Comparison of ENCODE assay signal across 1 cellular context in the genomic region with DNA sequence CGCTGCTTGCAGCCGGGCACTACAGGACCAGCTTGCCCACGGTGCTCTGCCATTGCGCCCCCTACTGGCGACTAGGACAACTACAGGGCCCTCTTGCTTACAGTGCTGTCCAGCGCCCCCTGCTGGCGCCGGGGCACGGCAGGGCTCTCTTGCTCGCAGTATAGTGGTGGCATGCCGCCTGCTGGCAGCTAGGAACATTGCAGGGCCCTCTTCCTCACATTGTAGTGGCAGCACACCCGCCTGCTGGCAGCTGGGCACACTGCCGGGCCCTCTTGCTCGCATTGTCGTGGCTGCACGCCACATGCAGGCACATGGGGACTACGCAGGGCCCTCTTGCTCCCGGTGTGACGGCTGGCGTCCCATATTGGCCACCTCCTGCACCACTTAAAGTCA.
A peak's percentile ranks its signal among the peaks of the same experiment; 100 is the strongest.
TF ChIP-seq lines count a peak whose summit lies in the region.
"Not testable (repeated sequence)": the region's sequence is repeated elsewhere in the genome, so short reads cannot be mapped to it uniquely, and the experiment has no call there.

No MANE protein-coding gene starts in this region.

TF ChIP-seq in HepG2, 621 proteins besides CTCF, POLR2A, EP300 and RAD21 (continued from another document and continues in another):
- TF ChIP-seq, protein P1, sequence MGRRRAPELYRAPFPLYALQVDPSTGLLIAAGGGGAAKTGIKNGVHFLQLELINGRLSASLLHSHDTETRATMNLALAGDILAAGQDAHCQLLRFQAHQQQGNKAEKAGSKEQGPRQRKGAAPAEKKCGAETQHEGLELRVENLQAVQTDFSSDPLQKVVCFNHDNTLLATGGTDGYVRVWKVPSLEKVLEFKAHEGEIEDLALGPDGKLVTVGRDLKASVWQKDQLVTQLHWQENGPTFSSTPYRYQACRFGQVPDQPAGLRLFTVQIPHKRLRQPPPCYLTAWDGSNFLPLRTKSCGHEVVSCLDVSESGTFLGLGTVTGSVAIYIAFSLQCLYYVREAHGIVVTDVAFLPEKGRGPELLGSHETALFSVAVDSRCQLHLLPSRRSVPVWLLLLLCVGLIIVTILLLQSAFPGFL (CRISPR knock-in tag; IDR thresholded peaks at IDR 0.05), result peak; percentile 7; the same call in 1 of the 2 replicates
- TF ChIP-seq TARDBP (CRISPR knock-in tag; IDR thresholded peaks at IDR 0.05) (peak; percentile 96), SAP130 (CRISPR knock-in tag; IDR thresholded peaks at IDR 0.05; ENCODE audit: low read depth) (peak; percentile 60; the same call in 1 of the 2 replicates), NRL (CRISPR knock-in tag; IDR thresholded peaks at IDR 0.05; ENCODE audit: borderline replicate concordance) (peak; percentile 85; the same call in 1 of the 2 replicates), MYC (CRISPR knock-in tag; IDR thresholded peaks at IDR 0.05; ENCODE audit: borderline replicate concordance) (peak; percentile 91), KLF11 (CRISPR knock-in tag; IDR thresholded peaks at IDR 0.05) (peak; percentile 97), ZFYVE20 (CRISPR knock-in tag; IDR thresholded peaks at IDR 0.05; ENCODE audit: borderline replicate concordance, low read depth) (0 out of 2 replicates have a peak, but pooled peaks have one; percentile 52), ZNF619 (CRISPR knock-in tag; IDR thresholded peaks at IDR 0.05) (peak; percentile 99), ZNF670 (CRISPR knock-in tag; IDR thresholded peaks at IDR 0.05; ENCODE audit: borderline replicate concordance) (peak; percentile 91), ZNF709 (CRISPR knock-in tag; IDR thresholded peaks at IDR 0.05) (peak; percentile 94), ZNF879 (CRISPR knock-in tag; IDR thresholded peaks at IDR 0.05) (peak; percentile 88; the same call in 1 of the 2 replicates), RFXANK (CRISPR knock-in tag; IDR thresholded peaks at IDR 0.05) (peak; percentile 87; the same call in 1 of the 2 replicates), SETDB1 (CRISPR knock-in tag; IDR thresholded peaks at IDR 0.05; ENCODE audit: borderline replicate concordance) (peak; percentile 98), SRF (IDR thresholded peaks at IDR 0.05; ENCODE audit: low read depth, low read length) (peak; percentile 32; the same call in 1 of the 2 replicates), ZC3H4 (CRISPR knock-in tag; IDR thresholded peaks at IDR 0.05; ENCODE audit: borderline replicate concordance) (peak; percentile 85; the same call in 1 of the 2 replicates), ELF1 (CRISPR knock-in tag; IDR thresholded peaks at IDR 0.05) (peak; percentile 72), KLF15 (CRISPR knock-in tag; IDR thresholded peaks at IDR 0.05; ENCODE audit: borderline replicate concordance) (0 out of 2 replicates have a peak, but pooled peaks have one; percentile 64), MXI1 (IDR thresholded peaks at IDR 0.05; ENCODE audit: borderline replicate concordance, low read depth, low read length) (0 out of 3 replicates have a peak, but pooled peaks have one; percentile 33), STAG1 (CRISPR knock-in tag; IDR thresholded peaks at IDR 0.05) (peak; percentile 93), HES4 (CRISPR knock-in tag; IDR thresholded peaks at IDR 0.05; ENCODE audit: borderline replicate concordance) (0 out of 2 replicates have a peak, but pooled peaks have one; percentile 9), ZFP1 (CRISPR knock-in tag; IDR thresholded peaks at IDR 0.05) (peak; percentile 95; the same call in 1 of the 2 replicates), ZNF343 (CRISPR knock-in tag; IDR thresholded peaks at IDR 0.05) (peak; percentile 76; the same call in 1 of the 2 replicates), ZNF230 (CRISPR knock-in tag; IDR thresholded peaks at IDR 0.05) (peak; percentile 87; the same call in 1 of the 2 replicates), ZNF292 (CRISPR knock-in tag; IDR thresholded peaks at IDR 0.05; ENCODE audit: borderline replicate concordance, low read depth) (peak; percentile 60; the same call in 1 of the 2 replicates), FOXK2 (IDR thresholded peaks at IDR 0.05) (peak; percentile 60; the same call in 1 of the 2 replicates), KLF16 (CRISPR knock-in tag; IDR thresholded peaks at IDR 0.05) (peak in 1 of 2 experiments; percentile 85; a peak in 2 of 4 replicates), FOXK1 (CRISPR knock-in tag; IDR thresholded peaks at IDR 0.05; ENCODE audit: borderline replicate concordance, low read depth) (peak; percentile 96), GATAD1 (CRISPR knock-in tag; IDR thresholded peaks at IDR 0.05) (peak; percentile 34; the same call in 1 of the 2 replicates), AHR (CRISPR knock-in tag; IDR thresholded peaks at IDR 0.05) (peak; percentile 87; the same call in 1 of the 2 replicates)
- TF ChIP-seq, protein P2, sequence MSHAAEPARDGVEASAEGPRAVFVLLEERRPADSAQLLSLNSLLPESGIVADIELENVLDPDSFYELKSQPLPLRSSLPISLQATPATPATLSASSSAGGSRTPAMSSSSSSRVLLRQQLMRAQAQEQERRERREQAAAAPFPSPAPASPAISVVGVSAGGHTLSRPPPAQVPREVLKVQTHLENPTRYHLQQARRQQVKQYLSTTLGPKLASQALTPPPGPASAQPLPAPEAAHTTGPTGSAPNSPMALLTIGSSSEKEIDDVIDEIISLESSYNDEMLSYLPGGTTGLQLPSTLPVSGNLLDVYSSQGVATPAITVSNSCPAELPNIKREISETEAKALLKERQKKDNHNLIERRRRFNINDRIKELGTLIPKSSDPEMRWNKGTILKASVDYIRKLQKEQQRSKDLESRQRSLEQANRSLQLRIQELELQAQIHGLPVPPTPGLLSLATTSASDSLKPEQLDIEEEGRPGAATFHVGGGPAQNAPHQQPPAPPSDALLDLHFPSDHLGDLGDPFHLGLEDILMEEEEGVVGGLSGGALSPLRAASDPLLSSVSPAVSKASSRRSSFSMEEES (CRISPR knock-in tag; IDR thresholded peaks at IDR 0.05), result peak; percentile 64; the same call in 1 of the 2 replicates
- TF ChIP-seq, protein P3, sequence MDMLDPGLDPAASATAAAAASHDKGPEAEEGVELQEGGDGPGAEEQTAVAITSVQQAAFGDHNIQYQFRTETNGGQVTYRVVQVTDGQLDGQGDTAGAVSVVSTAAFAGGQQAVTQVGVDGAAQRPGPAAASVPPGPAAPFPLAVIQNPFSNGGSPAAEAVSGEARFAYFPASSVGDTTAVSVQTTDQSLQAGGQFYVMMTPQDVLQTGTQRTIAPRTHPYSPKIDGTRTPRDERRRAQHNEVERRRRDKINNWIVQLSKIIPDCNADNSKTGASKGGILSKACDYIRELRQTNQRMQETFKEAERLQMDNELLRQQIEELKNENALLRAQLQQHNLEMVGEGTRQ (IDR thresholded peaks at IDR 0.05; ENCODE audit: low read depth, low read length), result not testable (repeated sequence)
- TF ChIP-seq, protein P3 (CRISPR knock-in tag; IDR thresholded peaks at IDR 0.05; ENCODE audit: borderline replicate concordance), result peak; percentile 33; the same call in 1 of the 2 replicates
- TF ChIP-seq, protein P4, sequence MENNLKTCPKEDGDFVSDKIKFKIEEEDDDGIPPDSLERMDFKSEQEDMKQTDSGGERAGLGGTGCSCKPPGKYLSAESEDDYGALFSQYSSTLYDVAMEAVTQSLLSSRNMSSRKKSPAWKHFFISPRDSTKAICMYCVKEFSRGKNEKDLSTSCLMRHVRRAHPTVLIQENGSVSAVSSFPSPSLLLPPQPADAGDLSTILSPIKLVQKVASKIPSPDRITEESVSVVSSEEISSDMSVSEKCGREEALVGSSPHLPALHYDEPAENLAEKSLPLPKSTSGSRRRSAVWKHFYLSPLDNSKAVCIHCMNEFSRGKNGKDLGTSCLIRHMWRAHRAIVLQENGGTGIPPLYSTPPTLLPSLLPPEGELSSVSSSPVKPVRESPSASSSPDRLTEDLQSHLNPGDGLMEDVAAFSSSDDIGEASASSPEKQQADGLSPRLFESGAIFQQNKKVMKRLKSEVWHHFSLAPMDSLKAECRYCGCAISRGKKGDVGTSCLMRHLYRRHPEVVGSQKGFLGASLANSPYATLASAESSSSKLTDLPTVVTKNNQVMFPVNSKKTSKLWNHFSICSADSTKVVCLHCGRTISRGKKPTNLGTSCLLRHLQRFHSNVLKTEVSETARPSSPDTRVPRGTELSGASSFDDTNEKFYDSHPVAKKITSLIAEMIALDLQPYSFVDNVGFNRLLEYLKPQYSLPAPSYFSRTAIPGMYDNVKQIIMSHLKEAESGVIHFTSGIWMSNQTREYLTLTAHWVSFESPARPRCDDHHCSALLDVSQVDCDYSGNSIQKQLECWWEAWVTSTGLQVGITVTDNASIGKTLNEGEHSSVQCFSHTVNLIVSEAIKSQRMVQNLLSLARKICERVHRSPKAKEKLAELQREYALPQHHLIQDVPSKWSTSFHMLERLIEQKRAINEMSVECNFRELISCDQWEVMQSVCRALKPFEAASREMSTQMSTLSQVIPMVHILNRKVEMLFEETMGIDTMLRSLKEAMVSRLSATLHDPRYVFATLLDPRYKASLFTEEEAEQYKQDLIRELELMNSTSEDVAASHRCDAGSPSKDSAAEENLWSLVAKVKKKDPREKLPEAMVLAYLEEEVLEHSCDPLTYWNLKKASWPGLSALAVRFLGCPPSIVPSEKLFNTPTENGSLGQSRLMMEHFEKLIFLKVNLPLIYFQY (CRISPR knock-in tag; IDR thresholded peaks at IDR 0.05; ENCODE audit: borderline replicate concordance), result peak; percentile 88
- TF ChIP-seq, protein P5, sequence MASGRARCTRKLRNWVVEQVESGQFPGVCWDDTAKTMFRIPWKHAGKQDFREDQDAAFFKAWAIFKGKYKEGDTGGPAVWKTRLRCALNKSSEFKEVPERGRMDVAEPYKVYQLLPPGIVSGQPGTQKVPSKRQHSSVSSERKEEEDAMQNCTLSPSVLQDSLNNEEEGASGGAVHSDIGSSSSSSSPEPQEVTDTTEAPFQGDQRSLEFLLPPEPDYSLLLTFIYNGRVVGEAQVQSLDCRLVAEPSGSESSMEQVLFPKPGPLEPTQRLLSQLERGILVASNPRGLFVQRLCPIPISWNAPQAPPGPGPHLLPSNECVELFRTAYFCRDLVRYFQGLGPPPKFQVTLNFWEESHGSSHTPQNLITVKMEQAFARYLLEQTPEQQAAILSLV (CRISPR knock-in tag; IDR thresholded peaks at IDR 0.05; ENCODE audit: borderline replicate concordance), result peak; percentile 46; the same call in 1 of the 2 replicates
- TF ChIP-seq, protein P6, sequence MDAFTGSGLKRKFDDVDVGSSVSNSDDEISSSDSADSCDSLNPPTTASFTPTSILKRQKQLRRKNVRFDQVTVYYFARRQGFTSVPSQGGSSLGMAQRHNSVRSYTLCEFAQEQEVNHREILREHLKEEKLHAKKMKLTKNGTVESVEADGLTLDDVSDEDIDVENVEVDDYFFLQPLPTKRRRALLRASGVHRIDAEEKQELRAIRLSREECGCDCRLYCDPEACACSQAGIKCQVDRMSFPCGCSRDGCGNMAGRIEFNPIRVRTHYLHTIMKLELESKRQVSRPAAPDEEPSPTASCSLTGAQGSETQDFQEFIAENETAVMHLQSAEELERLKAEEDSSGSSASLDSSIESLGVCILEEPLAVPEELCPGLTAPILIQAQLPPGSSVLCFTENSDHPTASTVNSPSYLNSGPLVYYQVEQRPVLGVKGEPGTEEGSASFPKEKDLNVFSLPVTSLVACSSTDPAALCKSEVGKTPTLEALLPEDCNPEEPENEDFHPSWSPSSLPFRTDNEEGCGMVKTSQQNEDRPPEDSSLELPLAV (CRISPR knock-in tag; conservative IDR thresholded peaks at IDR 0.05; ENCODE audit: low read depth), result 0 out of 2 replicates have a peak, but pooled peaks have one; percentile 30
- TF ChIP-seq, protein P7, sequence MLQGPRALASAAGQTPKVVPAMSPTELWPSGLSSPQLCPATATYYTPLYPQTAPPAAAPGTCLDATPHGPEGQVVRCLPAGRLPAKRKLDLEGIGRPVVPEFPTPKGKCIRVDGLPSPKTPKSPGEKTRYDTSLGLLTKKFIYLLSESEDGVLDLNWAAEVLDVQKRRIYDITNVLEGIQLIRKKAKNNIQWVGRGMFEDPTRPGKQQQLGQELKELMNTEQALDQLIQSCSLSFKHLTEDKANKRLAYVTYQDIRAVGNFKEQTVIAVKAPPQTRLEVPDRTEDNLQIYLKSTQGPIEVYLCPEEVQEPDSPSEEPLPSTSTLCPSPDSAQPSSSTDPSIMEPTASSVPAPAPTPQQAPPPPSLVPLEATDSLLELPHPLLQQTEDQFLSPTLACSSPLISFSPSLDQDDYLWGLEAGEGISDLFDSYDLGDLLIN (CRISPR knock-in tag; IDR thresholded peaks at IDR 0.05; ENCODE audit: borderline replicate concordance), result 0 out of 2 replicates have a peak, but pooled peaks have one; percentile 67
- TF ChIP-seq, protein P8, sequence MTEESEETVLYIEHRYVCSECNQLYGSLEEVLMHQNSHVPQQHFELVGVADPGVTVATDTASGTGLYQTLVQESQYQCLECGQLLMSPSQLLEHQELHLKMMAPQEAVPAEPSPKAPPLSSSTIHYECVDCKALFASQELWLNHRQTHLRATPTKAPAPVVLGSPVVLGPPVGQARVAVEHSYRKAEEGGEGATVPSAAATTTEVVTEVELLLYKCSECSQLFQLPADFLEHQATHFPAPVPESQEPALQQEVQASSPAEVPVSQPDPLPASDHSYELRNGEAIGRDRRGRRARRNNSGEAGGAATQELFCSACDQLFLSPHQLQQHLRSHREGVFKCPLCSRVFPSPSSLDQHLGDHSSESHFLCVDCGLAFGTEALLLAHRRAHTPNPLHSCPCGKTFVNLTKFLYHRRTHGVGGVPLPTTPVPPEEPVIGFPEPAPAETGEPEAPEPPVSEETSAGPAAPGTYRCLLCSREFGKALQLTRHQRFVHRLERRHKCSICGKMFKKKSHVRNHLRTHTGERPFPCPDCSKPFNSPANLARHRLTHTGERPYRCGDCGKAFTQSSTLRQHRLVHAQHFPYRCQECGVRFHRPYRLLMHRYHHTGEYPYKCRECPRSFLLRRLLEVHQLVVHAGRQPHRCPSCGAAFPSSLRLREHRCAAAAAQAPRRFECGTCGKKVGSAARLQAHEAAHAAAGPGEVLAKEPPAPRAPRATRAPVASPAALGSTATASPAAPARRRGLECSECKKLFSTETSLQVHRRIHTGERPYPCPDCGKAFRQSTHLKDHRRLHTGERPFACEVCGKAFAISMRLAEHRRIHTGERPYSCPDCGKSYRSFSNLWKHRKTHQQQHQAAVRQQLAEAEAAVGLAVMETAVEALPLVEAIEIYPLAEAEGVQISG (CRISPR knock-in tag; IDR thresholded peaks at IDR 0.05), result peak; percentile 75
- TF ChIP-seq, protein P9, sequence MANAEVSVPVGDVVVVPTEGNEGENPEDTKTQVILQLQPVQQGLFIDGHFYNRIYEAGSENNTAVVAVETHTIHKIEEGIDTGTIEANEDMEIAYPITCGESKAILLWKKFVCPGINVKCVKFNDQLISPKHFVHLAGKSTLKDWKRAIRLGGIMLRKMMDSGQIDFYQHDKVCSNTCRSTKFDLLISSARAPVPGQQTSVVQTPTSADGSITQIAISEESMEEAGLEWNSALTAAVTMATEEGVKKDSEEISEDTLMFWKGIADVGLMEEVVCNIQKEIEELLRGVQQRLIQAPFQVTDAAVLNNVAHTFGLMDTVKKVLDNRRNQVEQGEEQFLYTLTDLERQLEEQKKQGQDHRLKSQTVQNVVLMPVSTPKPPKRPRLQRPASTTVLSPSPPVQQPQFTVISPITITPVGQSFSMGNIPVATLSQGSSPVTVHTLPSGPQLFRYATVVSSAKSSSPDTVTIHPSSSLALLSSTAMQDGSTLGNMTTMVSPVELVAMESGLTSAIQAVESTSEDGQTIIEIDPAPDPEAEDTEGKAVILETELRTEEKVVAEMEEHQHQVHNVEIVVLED (CRISPR knock-in tag; IDR thresholded peaks at IDR 0.05; ENCODE audit: borderline replicate concordance), result peak; percentile 61; the same call in 1 of the 2 replicates
